Comparison of ENCODE assay signal across 8 cellular contexts in the genomic region with DNA sequence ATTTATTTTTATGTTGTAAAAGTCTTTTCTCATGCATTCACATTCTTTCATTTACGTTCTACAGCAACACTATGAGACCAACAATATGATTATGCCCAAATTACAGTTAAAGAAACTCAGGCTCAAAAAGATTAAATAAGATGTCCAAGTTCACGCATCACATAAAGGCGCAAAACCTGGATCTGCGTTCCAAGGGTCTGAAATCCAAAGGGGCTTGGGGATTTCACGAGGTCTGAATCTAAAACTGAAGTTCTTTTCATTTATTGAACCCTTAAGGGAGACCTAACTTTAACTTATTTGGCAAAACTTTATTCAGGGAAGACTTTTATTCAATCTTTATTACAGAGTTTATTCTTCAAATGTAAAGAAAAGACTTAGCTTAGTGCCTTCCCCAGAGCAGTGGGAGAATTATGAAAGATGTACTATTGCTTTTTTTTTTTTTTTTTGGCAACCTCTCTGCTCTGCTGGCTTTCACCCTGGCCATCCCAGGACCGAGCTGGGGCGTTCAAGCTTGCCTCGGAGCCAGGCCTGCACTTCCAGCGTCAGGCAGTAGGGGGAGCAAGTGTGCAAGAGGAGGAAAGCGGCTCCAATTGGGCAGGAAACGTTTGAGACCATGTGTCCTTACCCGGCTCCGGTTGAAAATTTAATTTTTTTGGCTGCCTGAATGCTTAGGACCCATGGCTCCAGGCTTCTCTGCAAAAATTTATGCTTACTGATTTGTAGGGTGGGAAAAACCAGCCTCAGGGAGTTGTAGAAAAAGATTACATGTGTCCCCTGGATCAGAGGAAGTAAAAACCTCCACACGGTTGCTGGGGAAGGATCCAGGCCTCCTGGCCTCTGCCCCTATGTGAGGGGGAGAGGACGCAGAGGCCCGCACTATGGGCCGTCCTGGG.
DNase-seq lines count a peak whose midpoint lies in the region; ATAC-seq and TF ChIP-seq lines count a peak whose summit lies in the region.

No MANE protein-coding gene starts in this region.

- peaks cover 7% of the 10 kb centered on the region for H3K4me1 ChIP-seq in hepatocyte (ENCODE audit: insufficient read depth)

- intact Hi-C loops in sciatic nerve (cut with DNase I): loop anchor here (5.0 to 10.0 kb wide), 2 partner anchors 255 to 343 kb away; partner anchors contain the start of gene KLF3

- H3K36me3 ChIP-seq in hepatocyte (replicated peaks; ENCODE audit: insufficient read depth, low read depth): no peaks in the 10 kb centered on the region

- H3K9me2 ChIP-seq in hepatocyte (replicated peaks; ENCODE audit: insufficient read depth): no peaks in the 10 kb centered on the region

- no peaks in the 10 kb centered on the region for H3K9me3 ChIP-seq in hepatocyte (ENCODE audit: low read depth)

- DNase-seq in NCI-H2029 (lab: John Stamatoyannopoulos, UW) (peak; percentile 76), T1000 (lab: John Stamatoyannopoulos, UW) (peak; percentile 87), astrocyte of the cerebellum (ENCODE audit: low read depth) (peak; percentile 88), hepatocyte (ENCODE audit: low spot score) (peak; percentile 91), sciatic nerve (ENCODE audit: low spot score) (peak; percentile 99)

- peak overlapping the region; percentile 28 for H2AFZ ChIP-seq in hepatocyte

- no peaks in the 10 kb centered on the region for H3K27me3 ChIP-seq in hepatocyte

- H3K27ac ChIP-seq in hepatocyte: peak overlapping the region; percentile 83

- no peaks in the 10 kb centered on the region for H3K79me2 ChIP-seq in hepatocyte

- peak; percentile 31 for ATAC-seq in HG02884 (IDR thresholded peaks at IDR 0.05; ENCODE audit: unreplicated experiment)
- ATAC-seq in sciatic nerve: peak; percentile 88
- ATAC-seq in GM18519 (IDR thresholded peaks at IDR 0.05; ENCODE audit: low FRiP score, unreplicated experiment): no peak

- 36% methylated on average over 17 of the region's 17 CpGs for WGBS in hepatocyte (ENCODE audit: low lambda C conversion rate, missing lambda C conversion rate)

- TF ChIP-seq CTCF in GM12801 (IDR thresholded peaks at IDR 0.05; ENCODE audit: extremely low read depth, insufficient read length): peak; percentile 92
- peak; percentile 100 for TF ChIP-seq CTCF in astrocyte of the cerebellum (IDR thresholded peaks at IDR 0.05; ENCODE audit: low read depth, low read length, missing control alignments)
- peak; percentile 98 for TF ChIP-seq CTCF in hepatocyte (IDR thresholded peaks at IDR 0.05; ENCODE audit: poor library complexity)

- H3K4me3 ChIP-seq in astrocyte of the cerebellum (ENCODE audit: low read depth, low read length): no peak overlapping the region
- H3K4me3 ChIP-seq in hepatocyte: no peak overlapping the region

- peak overlapping the region; percentile 66 for H3K4me2 ChIP-seq in hepatocyte

- in situ Hi-C loops in astrocyte of the cerebellum (cut with HindIII; ENCODE audit: low sequenced_read_pairs): loop anchor here (5.0 to 25.0 kb wide), 3 partner anchors 232 to 413 kb away; partner anchors contain the start of gene KLF3

- no peaks in the 10 kb centered on the region for H4K20me1 ChIP-seq in hepatocyte (ENCODE audit: insufficient read depth, poor library complexity, severe bottlenecking)
